8 cellular contexts compared by ENCODE assay signal in the genomic region with DNA sequence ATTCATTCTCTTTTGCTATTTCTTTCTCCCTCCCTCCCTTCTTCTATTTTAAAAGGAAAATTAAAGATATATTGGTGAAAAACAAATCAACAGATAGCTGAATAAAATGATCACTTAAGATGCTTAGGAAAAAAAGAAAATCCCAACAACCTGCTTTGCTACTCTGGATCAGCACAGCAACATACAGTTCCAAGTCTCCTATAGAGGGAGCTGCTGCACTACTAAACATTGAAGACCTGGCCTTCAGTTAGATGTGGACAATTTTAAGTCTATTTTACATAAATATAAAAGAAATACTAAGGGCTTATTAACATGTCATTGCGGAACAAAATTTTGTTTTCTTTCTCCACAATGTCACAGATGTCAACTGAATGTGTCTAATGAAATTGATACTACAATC.
DNase-seq lines count a peak whose midpoint lies in the region; ATAC-seq and TF ChIP-seq lines count a peak whose summit lies in the region.

No MANE protein-coding gene starts in this region.

- no peaks in the 10 kb centered on the region for H3K27me3 Mint-ChIP-seq in activated naive CD8-positive, alpha-beta T cell treated with anti-CD3 and anti-CD28 coated beads, Interleukin-2, amount 50 U/mL, for 24 hours

- H3K27me3 ChIP-seq in kidney epithelial cell (ENCODE audit: control insufficient read depth, insufficient read depth, low read length): no peaks in the 10 kb centered on the region

- peak; percentile 16 to 34 for DNase-seq in Kasumi-1 (lab: John Stamatoyannopoulos, UW)
- DNase-seq in astrocyte of the spinal cord (ENCODE audit: low read depth, low spot score): peak; percentile 5
- no peak for DNase-seq in kidney epithelial cell (ENCODE audit: low read depth)
- DNase-seq in activated naive CD8-positive, alpha-beta T cell treated with anti-CD3 and anti-CD28 coated beads, Interleukin-2, amount 50 U/mL, for 24 hours: no peak
- DNase-seq in GM10266 (ENCODE audit: extremely low spot score): no peak

- no peak overlapping the region for H3K4me3 Mint-ChIP-seq in activated naive CD8-positive, alpha-beta T cell treated with anti-CD3 and anti-CD28 coated beads, Interleukin-2, amount 50 U/mL, for 24 hours

- no peaks in the 10 kb centered on the region for H3K36me3 Mint-ChIP-seq in activated naive CD8-positive, alpha-beta T cell treated with anti-CD3 and anti-CD28 coated beads, Interleukin-2, amount 50 U/mL, for 24 hours (ENCODE audit: low read depth)

- H3K27ac Mint-ChIP-seq in activated naive CD8-positive, alpha-beta T cell treated with anti-CD3 and anti-CD28 coated beads, Interleukin-2, amount 50 U/mL, for 24 hours: no peak overlapping the region

- no peak overlapping the region for H3K27ac ChIP-seq in C4-2B

- no peaks in the 10 kb centered on the region for H3K9me3 Mint-ChIP-seq in activated naive CD8-positive, alpha-beta T cell treated with anti-CD3 and anti-CD28 coated beads, Interleukin-2, amount 50 U/mL, for 24 hours

- peak; percentile 64 for TF ChIP-seq CTCF in C4-2B (conservative IDR thresholded peaks at IDR 0.05)
- peak; percentile 41 for TF ChIP-seq CTCF in astrocyte of the spinal cord (IDR thresholded peaks at IDR 0.05; ENCODE audit: low read depth, low read length)
- peak; percentile 64 for TF ChIP-seq CTCF in kidney epithelial cell (IDR thresholded peaks at IDR 0.05; ENCODE audit: insufficient read depth, low read length, poor library complexity, severe bottlenecking)
- TF ChIP-seq CTCF in GM10266 (IDR thresholded peaks at IDR 0.05; ENCODE audit: control insufficient read depth, insufficient read depth, low read depth, missing control alignments): no peak

- in situ Hi-C loops in astrocyte of the spinal cord (cut with HindIII; ENCODE audit: low sequenced_read_pairs): no loop called here

- no peaks in the 10 kb centered on the region for H3K4me1 Mint-ChIP-seq in activated naive CD8-positive, alpha-beta T cell treated with anti-CD3 and anti-CD28 coated beads, Interleukin-2, amount 50 U/mL, for 24 hours

- ATAC-seq in GM21825 (IDR thresholded peaks at IDR 0.05; ENCODE audit: unreplicated experiment): no peak
- ATAC-seq in activated naive CD8-positive, alpha-beta T cell treated with anti-CD3 and anti-CD28 coated beads, Interleukin-2, amount 50 U/mL, for 24 hours: no peak
- no peak for ATAC-seq in HG02973 (IDR thresholded peaks at IDR 0.05; ENCODE audit: unreplicated experiment)

- H3K36me3 ChIP-seq in kidney epithelial cell (ENCODE audit: control insufficient read depth, insufficient read depth, low read length): no peaks in the 10 kb centered on the region

- H3K4me3 ChIP-seq in astrocyte of the spinal cord (ENCODE audit: low read depth, low read length) (no peak overlapping the region), kidney epithelial cell (ENCODE audit: low read depth, low read length) (no peak overlapping the region)

Comparison
In these comparisons a context has a peak if more than half of its experiments do, and no peak if none do; other contexts are left out.
1. DNase-seq: peak in Kasumi-1 (2 of 2) and astrocyte of the spinal cord (single experiment); none in kidney epithelial cell (single experiment), activated naive CD8-positive, alpha-beta T cell treated with anti-CD3 and anti-CD28 coated beads, Interleukin-2, amount 50 U/mL, for 24 hours (single experiment) and GM10266 (single experiment).